ENCODE assay signal across 8 cellular contexts in the genomic region with DNA sequence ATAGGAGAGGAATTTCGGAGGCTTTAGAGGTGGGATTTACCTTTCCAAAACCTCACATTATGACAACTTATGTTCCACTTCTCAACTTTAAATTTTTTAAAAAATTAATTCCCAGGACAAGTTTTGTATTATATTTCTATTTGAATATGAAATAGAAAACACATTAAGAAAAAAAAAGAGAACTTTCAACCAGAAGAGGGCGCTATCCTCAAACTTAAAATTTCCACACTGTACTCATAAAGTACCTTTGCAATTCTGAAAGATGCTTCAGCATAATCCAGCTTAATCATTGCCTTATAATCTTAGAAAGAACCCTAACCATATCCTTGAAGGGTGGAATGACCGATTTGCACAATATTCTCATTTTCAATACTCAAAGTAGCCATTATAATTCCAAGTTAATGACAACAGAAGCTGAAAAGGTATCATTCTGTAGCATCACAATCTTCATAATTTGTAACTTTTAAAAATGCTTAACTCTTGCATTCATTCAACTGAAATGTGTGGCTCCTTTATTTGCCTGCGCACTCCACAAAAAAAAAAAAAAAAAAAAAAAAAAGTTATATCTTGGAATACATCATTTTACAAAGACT.
DNase-seq lines count a peak whose midpoint lies in the region; ATAC-seq and TF ChIP-seq lines count a peak whose summit lies in the region.

No MANE protein-coding gene starts in this region.

- no peaks in the 10 kb centered on the region for H3K9me3 ChIP-seq in body of pancreas
- H3K9me3 ChIP-seq in effector memory CD4-positive, alpha-beta T cell (ENCODE audit: control insufficient read depth, low read length), result no peaks in the 10 kb centered on the region

- ATAC-seq in body of pancreas, result no peak
- no peak for ATAC-seq in GM19452 (IDR thresholded peaks at IDR 0.05; ENCODE audit: unreplicated experiment)
- no peak for ATAC-seq in HG03342 (IDR thresholded peaks at IDR 0.05; ENCODE audit: unreplicated experiment)

- no peaks in the 10 kb centered on the region for H3K4me1 ChIP-seq in body of pancreas
- no peaks in the 10 kb centered on the region for H3K4me1 ChIP-seq in effector memory CD4-positive, alpha-beta T cell (ENCODE audit: control insufficient read depth, insufficient read depth, low read length, poor library complexity, severe bottlenecking)

- DNase-seq in DMS53 (lab: John Stamatoyannopoulos, UW) (peak; percentile 68), LHCN-M2 (ENCODE audit: low read depth) (peak; percentile 59), body of pancreas (no peak), myocyte (ENCODE audit: low read depth) (peak; percentile 67), 8988T (no peak)
- no peak for DNase-seq in effector memory CD4-positive, alpha-beta T cell

- no peak overlapping the region for H3K4me3 ChIP-seq in body of pancreas
- no peak overlapping the region for H3K4me3 ChIP-seq in effector memory CD4-positive, alpha-beta T cell (ENCODE audit: insufficient read depth, low read depth, low read length, poor library complexity, severe bottlenecking)

- 27 to 34% methylated on average over 4 of the region's 4 CpGs for WGBS in body of pancreas, 2 donors

- H3K36me3 ChIP-seq in body of pancreas (replicated peaks in 1 of 2; ENCODE audit: insufficient read depth in 1 of 2, low read depth in 2 of 2), result no peaks in the 10 kb centered on the region
- no peaks in the 10 kb centered on the region for H3K36me3 ChIP-seq in effector memory CD4-positive, alpha-beta T cell (ENCODE audit: control insufficient read depth, insufficient read depth, low read length)

- peak in 6 of 7 experiments; percentile 25 to 51 (median 36) for TF ChIP-seq CTCF in body of pancreas (IDR thresholded peaks at IDR 0.05)

- TF ChIP-seq POLR2A in body of pancreas (IDR thresholded peaks at IDR 0.05), result no peak

- intact Hi-C loops in body of pancreas (cut with DNase I), result no loop called here

- H3K27me3 ChIP-seq in body of pancreas, result no peaks in the 10 kb centered on the region
- H3K27me3 ChIP-seq in effector memory CD4-positive, alpha-beta T cell (replicated peaks; ENCODE audit: control insufficient read depth, insufficient read depth, low read length, poor library complexity, severe bottlenecking), result no peaks in the 10 kb centered on the region

- no peak overlapping the region for H3K27ac ChIP-seq in body of pancreas
- H3K27ac ChIP-seq in effector memory CD4-positive, alpha-beta T cell (ENCODE audit: insufficient read depth, low read length, poor library complexity, severe bottlenecking), result no peak overlapping the region

Comparison
In these comparisons a context has a peak if more than half of its experiments do, and no peak if none do; other contexts are left out.
1. DNase-seq: peak in DMS53 (single experiment), LHCN-M2 (single experiment) and myocyte (single experiment); none in body of pancreas (0 of 4), 8988T (single experiment) and effector memory CD4-positive, alpha-beta T cell (0 of 3).